24 cellular contexts compared by ENCODE assay signal in genomic region chr11:73190557-73190885, GRCh38. TPM values are rescaled to one million over a fixed set of nuclear protein-coding genes. Genes with fewer than 3 reads are reported as not detected.
DNase-seq lines count a peak whose midpoint lies in the region; ATAC-seq and TF ChIP-seq lines count a peak whose summit lies in the region.
"Had no signal": no experiment of that assay in that cellular context is flagged by ENCODE, and none has a peak within 500 bp of the region (broad histone marks: within the 10 kb centered on the region; RNA-seq: fewer than 3 reads in every experiment).

No MANE protein-coding gene starts in this region.

- no peaks in the 10 kb centered on the region for H4K20me1 ChIP-seq in PC-3 (ENCODE audit: low read length)

- H3K4me1 Mint-ChIP-seq in MCF 10A (ENCODE audit: insufficient read depth, unreplicated experiment) = peaks cover 70% of the 10 kb centered on the region
- H3K4me1 Mint-ChIP-seq in effector memory CD8-positive, alpha-beta T cell (ENCODE audit: low read depth in 2 of 2) = no peaks in the 10 kb centered on the region

- peaks cover 6% of the 10 kb centered on the region for H3K36me3 Mint-ChIP-seq in MCF 10A (ENCODE audit: insufficient read depth, unreplicated experiment)
- no peaks in the 10 kb centered on the region for H3K36me3 Mint-ChIP-seq in effector memory CD8-positive, alpha-beta T cell (ENCODE audit: insufficient read depth)

- peaks cover 18% of the 10 kb centered on the region for H3K79me1 ChIP-seq in trophoblast cell (ENCODE audit: low read length)

- H3K9me2 ChIP-seq in PC-3 (replicated peaks; ENCODE audit: low read length) = no peaks in the 10 kb centered on the region

- H2AFZ ChIP-seq in trophoblast cell (ENCODE audit: insufficient read depth, low read length, poor library complexity) = no peak overlapping the region
- H2AFZ ChIP-seq in PC-3 (ENCODE audit: low read length) = no peak overlapping the region
- H2AFZ ChIP-seq: GM23248 had no signal

- H2BK12ac ChIP-seq in trophoblast cell (ENCODE audit: low read length) = peak overlapping the region; percentile 10

- no CpG with 5 or more reads among the region's 3 CpGs for WGBS in trophoblast cell (ENCODE audit: extremely low coverage, insufficient coverage, insufficient read length)

- peaks cover 22% of the 10 kb centered on the region for H3F3A ChIP-seq in PC-3 (ENCODE audit: low read length, unreplicated experiment)

- TF ChIP-seq CTCF in MCF 10A (IDR thresholded peaks at IDR 0.05; ENCODE audit: unreplicated experiment) (no peak), breast epithelium (IDR thresholded peaks at IDR 0.05) (no peak), PC-3 (conservative IDR thresholded peaks at IDR 0.05; ENCODE audit: low read depth, low read length) (no peak)

- H3K9ac ChIP-seq in trophoblast cell (ENCODE audit: low read length) (no peak overlapping the region), PC-3 (ENCODE audit: low read length) (no peak overlapping the region)
- H3K9ac ChIP-seq: GM23248 had no signal

- H3K36me3 ChIP-seq in breast epithelium (no peaks in the 10 kb centered on the region), trophoblast cell (ENCODE audit: control insufficient read depth in 1 of 2, insufficient read depth in 2 of 2, low read length in 2 of 2) (no peaks in the 10 kb centered on the region), PC-3 (ENCODE audit: low read depth, low read length) (no peaks in the 10 kb centered on the region)

- no peaks in the 10 kb centered on the region for H3K27me3 ChIP-seq in breast epithelium
- H3K27me3 ChIP-seq in trophoblast cell (ENCODE audit: insufficient read depth, low read length) = no peaks in the 10 kb centered on the region
- no peaks in the 10 kb centered on the region for H3K27me3 ChIP-seq in PC-3 (ENCODE audit: low read length)

- H3K23ac ChIP-seq in trophoblast cell (ENCODE audit: low read length) = no peak overlapping the region

- H3K9me3 ChIP-seq in breast epithelium (no peaks in the 10 kb centered on the region), trophoblast cell (ENCODE audit: insufficient read depth, low read depth, low read length) (no peaks in the 10 kb centered on the region), PC-3 (ENCODE audit: low read length) (no peaks in the 10 kb centered on the region)

- H3K4me2 ChIP-seq in trophoblast cell (ENCODE audit: low read length) (no peak overlapping the region), PC-3 (ENCODE audit: low read length) (no peak overlapping the region)

- no peak overlapping the region for H2BK5ac ChIP-seq in trophoblast cell (ENCODE audit: low read depth, low read length, poor library complexity)

- H3K27ac ChIP-seq in breast epithelium = peak overlapping the region in 1 of 2 donors; percentile 25
- no peak overlapping the region for H3K27ac ChIP-seq in trophoblast cell (ENCODE audit: low read depth, low read length)
- no peak overlapping the region for H3K27ac ChIP-seq in PC-3 (ENCODE audit: low read length)
- H3K27ac ChIP-seq: GM23248 had no signal

- no peak overlapping the region for H2BK120ac ChIP-seq in trophoblast cell (ENCODE audit: insufficient read depth, low read length, poor library complexity)

- H2AK5ac ChIP-seq in trophoblast cell (ENCODE audit: low read length) = peak overlapping the region; percentile 20

- peak overlapping the region; percentile 16 for H3K27ac Mint-ChIP-seq in MCF 10A (ENCODE audit: low read depth, unreplicated experiment)
- H3K27ac Mint-ChIP-seq in effector memory CD8-positive, alpha-beta T cell = peak overlapping the region; percentile 0 to 12
- H3K27ac Mint-ChIP-seq: CD4-positive, alpha-beta T cell had no signal

- no peak overlapping the region for H3K14ac ChIP-seq in trophoblast cell (ENCODE audit: low read length)

- H3K4me3 ChIP-seq in breast epithelium (no peak overlapping the region), trophoblast cell (ENCODE audit: low read depth, low read length) (no peak overlapping the region), PC-3 (ENCODE audit: low read length) (no peak overlapping the region)
- H3K4me3 ChIP-seq: GM23248 had no signal

- H3K4me3 Mint-ChIP-seq in MCF 10A (ENCODE audit: unreplicated experiment) = no peak overlapping the region
- H3K4me3 Mint-ChIP-seq in effector memory CD8-positive, alpha-beta T cell = no peak overlapping the region
- H3K4me3 Mint-ChIP-seq: CD4-positive, alpha-beta T cell had no signal

- no TSS peak for BruUV-seq in MCF 10A (replicated peaks; lab: Mats Ljungman, UMichigan)
- BruUV-seq in PC-3 (replicated peaks; lab: Mats Ljungman, UMichigan) = no TSS peak

- CTCF ChIA-PET in MCF 10A (lab: Yijun Ruan, JAX) (interaction anchor here (0.5 to 1.2 kb wide), 2 partner anchors 396 to 405 kb away, joined by 3 to 4 read pairs; partner anchors contain the start of gene STARD10), PC-3 (lab: Charles Lee) (no interaction called here)

- H3K18ac ChIP-seq in trophoblast cell (ENCODE audit: low read length) = no peak overlapping the region

- TF ChIP-seq POLR2A in breast epithelium (IDR thresholded peaks at IDR 0.05) = no peak

- H3K9me3 Mint-ChIP-seq in MCF 10A (ENCODE audit: unreplicated experiment) = no peaks in the 10 kb centered on the region
- H3K9me3 Mint-ChIP-seq in effector memory CD8-positive, alpha-beta T cell = no peaks in the 10 kb centered on the region
- H3K9me3 Mint-ChIP-seq: CD4-positive, alpha-beta T cell had no signal

- no peak for ATAC-seq in effector memory CD8-positive, alpha-beta T cell (replicated peaks)
- ATAC-seq in PC-3 (no peak), HG02759 (IDR thresholded peaks at IDR 0.05; ENCODE audit: unreplicated experiment) (no peak)
- ATAC-seq: HCT116 had no signal

- intact Hi-C loops in MCF 10A (cut with micrococcal nuclease) (no loop called here), breast epithelium (cut with DNase I; ENCODE audit: low total_unique reads) (no loop called here), PC-3 (cut with micrococcal nuclease) (no loop called here)

- no peak overlapping the region for H4K12ac ChIP-seq in trophoblast cell (ENCODE audit: low read depth, low read length)

- no peak overlapping the region for H4K91ac ChIP-seq in trophoblast cell (ENCODE audit: low read depth, low read length)

- no peak overlapping the region for H3K4ac ChIP-seq in trophoblast cell (ENCODE audit: low read depth, low read length)

- DNase-seq in MCF 10A (ENCODE audit: unreplicated experiment) (no peak), breast epithelium (ENCODE audit: low spot score in 2 of 2) (no peak), trophoblast cell (no peak), NCI-H1092 (lab: John Stamatoyannopoulos, UW) (no peak), iPS-NIHi7 (ENCODE audit: extremely low spot score) (no peak), PC-3 (no peak)
- no peak for DNase-seq in effector memory CD8-positive, alpha-beta T cell
- DNase-seq: 8988T; Calu3; CD4-positive, alpha-beta T cell; GF-D8; GM23248; KBM-7; MV-4-11; NCI-H1417; NCI-H187; NCI-H2107; NCI-H510A treated with DMSO at 0.1 percent for 48 hours; NCI-H774; RPMI8226 had no signal

- no peaks in the 10 kb centered on the region for H3K27me3 Mint-ChIP-seq in MCF 10A (ENCODE audit: insufficient read depth, unreplicated experiment)
- peaks cover 0 to 18% of the 10 kb centered on the region in 2 donors for H3K27me3 Mint-ChIP-seq in effector memory CD8-positive, alpha-beta T cell
- H3K27me3 Mint-ChIP-seq: CD4-positive, alpha-beta T cell had no signal

- H3K79me2 ChIP-seq in trophoblast cell (ENCODE audit: control insufficient read depth, insufficient read depth, low read length, poor library complexity) = no peaks in the 10 kb centered on the region
- H3K79me2 ChIP-seq in PC-3 (ENCODE audit: low read length) = peaks cover 8% of the 10 kb centered on the region; the same call in 1 of the 2 replicates

- no peak overlapping the region for H4K8ac ChIP-seq in trophoblast cell (ENCODE audit: low read depth, low read length)

- POLR2A ChIA-PET in MCF 10A (lab: Yijun Ruan, JAX) = interaction anchor here (1.2 kb wide), 1 partner anchor 10 kb away, joined by 3 read pairs; no protein-coding TSS in a partner anchor
- POLR2A ChIA-PET in PC-3 (lab: Charles Lee; ENCODE audit: unreplicated experiment) = no interaction called here

- H3K4me1 ChIP-seq in breast epithelium = peaks cover 0 to 18% of the 10 kb centered on the region in 2 donors
- H3K4me1 ChIP-seq in trophoblast cell (ENCODE audit: control insufficient read depth in 1 of 2, insufficient read depth in 2 of 2, low read length in 2 of 2) = peaks cover 39 to 41% of the 10 kb centered on the region in 2 experiments
- peaks cover 75% of the 10 kb centered on the region for H3K4me1 ChIP-seq in PC-3 (ENCODE audit: insufficient read depth, low read length)

RNA-seq across cellular contexts. Expression of gene P2RY2, which starts 27.6 kb away (rescaled TPM):
- total RNA-seq in MCF 10A (2022) = 0.56 and 1.0 TPM in 2 replicates
- total RNA-seq in breast epithelium = 1 to 10 TPM in 2 of 3 donors, under 1 TPM in 1; 0.32 to 7.6 (median 5.2) TPM
- polyA plus RNA-seq in trophoblast cell (2013) = 4.4 and 4.6 TPM in 2 replicates
- 54.8 and 72.9 TPM in 2 replicates for total RNA-seq in PC-3 (2014; rRNA removed)
- total RNA-seq: CD4-positive, alpha-beta T cell; GM23248; OCI-LY7 had no signal
- polyA plus RNA-seq: AG04450, GM23248 had no signal

RNA-seq across cellular contexts. Expression of gene FCHSD2, which starts 48.4 kb away (rescaled TPM):
- total RNA-seq in MCF 10A (2022) (12.8 and 14.0 TPM in 2 replicates), breast epithelium (10 to 100 TPM; 15.5 to 23.4 (median 19.0) TPM), PC-3 (2014; rRNA removed) (7.1 and 8.8 TPM in 2 replicates)
- 6.4 and 8.1 TPM in 2 replicates for polyA plus RNA-seq in trophoblast cell (2013)
